In the genomic region with DNA sequence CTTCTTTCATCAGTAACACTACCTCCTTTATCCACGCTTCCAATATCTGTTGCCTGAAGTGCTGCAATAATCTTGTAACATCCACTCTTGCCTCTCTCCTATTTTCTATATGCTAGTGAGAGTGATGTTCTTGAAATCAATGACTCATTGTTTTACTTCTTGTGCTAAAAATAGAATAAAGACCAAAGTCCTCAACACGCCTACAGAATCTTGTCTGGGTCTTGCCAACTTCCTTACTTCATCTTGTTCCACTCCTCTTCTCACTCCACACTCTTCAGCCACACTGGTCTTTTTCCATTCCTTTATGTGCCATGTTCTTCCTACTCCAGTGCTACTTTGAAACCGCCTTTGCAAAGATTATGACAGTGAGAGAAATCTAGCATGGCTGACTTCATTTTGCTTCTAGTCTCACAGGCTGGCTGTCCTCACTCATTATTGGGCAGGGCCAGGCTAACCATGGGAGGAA, we compare ENCODE assay signal across 11 cellular contexts.
DNase-seq lines count a peak whose midpoint lies in the region; ATAC-seq and TF ChIP-seq lines count a peak whose summit lies in the region.
"Had no signal": no experiment of that assay in that cellular context is flagged by ENCODE, and none has a peak within 500 bp of the region (broad histone marks: within the 10 kb centered on the region; RNA-seq: fewer than 3 reads in every experiment).

No MANE protein-coding gene starts in this region.

- H3K27me3 ChIP-seq in breast epithelium (no peaks in the 10 kb centered on the region), mammary epithelial cell (ENCODE audit: insufficient read depth, low read length) (no peaks in the 10 kb centered on the region), spleen (replicated peaks in 1 of 7) (no peaks in the 10 kb centered on the region)
- H3K27me3 ChIP-seq: BLaER1 had no signal

- no peaks in the 10 kb centered on the region for H4K20me1 ChIP-seq in mammary epithelial cell (ENCODE audit: insufficient read depth, low read length)
- H4K20me1 ChIP-seq: BLaER1 had no signal

- in situ Hi-C loops in mammary epithelial cell (cut with MboI; ENCODE audit: low sequenced_read_pairs in 2 of 2) = no loop called here

- DNase-seq in MCF 10A (ENCODE audit: unreplicated experiment) (peak; percentile 74), breast epithelium (ENCODE audit: low spot score in 2 of 2) (no peak), mammary epithelial cell (peak; percentile 65), superior temporal gyrus (ENCODE audit: extremely low spot score) (peak; percentile 63), chondrocyte (ENCODE audit: low spot score) (no peak), spleen (no peak)

- no peak for TF ChIP-seq CTCF in MCF 10A (IDR thresholded peaks at IDR 0.05; ENCODE audit: unreplicated experiment)
- TF ChIP-seq CTCF in breast epithelium (IDR thresholded peaks at IDR 0.05) = no peak
- no peak for TF ChIP-seq CTCF in mammary epithelial cell (conservative IDR thresholded peaks at IDR 0.05 in 1 of 2, IDR thresholded peaks at IDR 0.05 in 1 of 2; ENCODE audit: extremely low read depth in 1 of 2, insufficient read depth in 1 of 2, low read depth in 1 of 2, low read length in 2 of 2)
- TF ChIP-seq CTCF in chondrocyte (IDR thresholded peaks at IDR 0.05) = no peak
- no peak for TF ChIP-seq CTCF in spleen (IDR thresholded peaks at IDR 0.05 in 8 of 11, conservative IDR thresholded peaks at IDR 0.05 in 3 of 11)

- POLR2A ChIA-PET in MCF 10A (lab: Yijun Ruan, JAX) = no interaction called here

- H3K36me3 ChIP-seq in breast epithelium (no peaks in the 10 kb centered on the region), mammary epithelial cell (ENCODE audit: insufficient read depth, low read length) (no peaks in the 10 kb centered on the region), spleen (no peaks in the 10 kb centered on the region)
- H3K36me3 ChIP-seq: BLaER1 had no signal

- ATAC-seq in HG03442 (IDR thresholded peaks at IDR 0.05; ENCODE audit: unreplicated experiment) (peak; percentile 77), GM19395 (IDR thresholded peaks at IDR 0.05; ENCODE audit: unreplicated experiment) (no peak)

- dilution Hi-C loops in mammary epithelial cell (cut with HindIII; ENCODE audit: low sequenced_read_pairs) = no loop called here

- H3K4me3 ChIP-seq in breast epithelium (no peak overlapping the region), mammary epithelial cell (replicated peaks in 1 of 3; ENCODE audit: insufficient read depth in 1 of 3, low read depth in 2 of 3, low read length in 3 of 3) (no peak overlapping the region), spleen (no peak overlapping the region)
- H3K4me3 ChIP-seq: BLaER1 had no signal

- H3K9me3 Mint-ChIP-seq in MCF 10A (ENCODE audit: unreplicated experiment) (no peaks in the 10 kb centered on the region), chondrocyte (ENCODE audit: low read depth) (no peaks in the 10 kb centered on the region)
- H3K9me3 Mint-ChIP-seq: activated naive CD4-positive, alpha-beta T cell treated with anti-CD3 and anti-CD28 coated beads, Interleukin-2, amount 50 U/mL, for 24 hours; neural crest cell had no signal

- no peaks in the 10 kb centered on the region for H3K27me3 Mint-ChIP-seq in MCF 10A (ENCODE audit: insufficient read depth, unreplicated experiment)
- no peaks in the 10 kb centered on the region for H3K27me3 Mint-ChIP-seq in chondrocyte (ENCODE audit: low read depth)
- H3K27me3 Mint-ChIP-seq: activated naive CD4-positive, alpha-beta T cell treated with anti-CD3 and anti-CD28 coated beads, Interleukin-2, amount 50 U/mL, for 24 hours had no signal

- no peak for TF ChIP-seq POLR2A in breast epithelium (IDR thresholded peaks at IDR 0.05)
- TF ChIP-seq POLR2A in spleen (IDR thresholded peaks at IDR 0.05) = no peak

- H3K4me1 Mint-ChIP-seq in MCF 10A (ENCODE audit: insufficient read depth, unreplicated experiment) (peaks cover 8% of the 10 kb centered on the region), chondrocyte (ENCODE audit: low read depth) (peaks cover 15% of the 10 kb centered on the region)
- H3K4me1 Mint-ChIP-seq: activated naive CD4-positive, alpha-beta T cell treated with anti-CD3 and anti-CD28 coated beads, Interleukin-2, amount 50 U/mL, for 24 hours had no signal

- no peaks in the 10 kb centered on the region for H3K36me3 Mint-ChIP-seq in MCF 10A (ENCODE audit: insufficient read depth, unreplicated experiment)
- no peaks in the 10 kb centered on the region for H3K36me3 Mint-ChIP-seq in chondrocyte (ENCODE audit: low read depth)
- H3K36me3 Mint-ChIP-seq: activated naive CD4-positive, alpha-beta T cell treated with anti-CD3 and anti-CD28 coated beads, Interleukin-2, amount 50 U/mL, for 24 hours had no signal

- no TSS peak for BruUV-seq in MCF 10A (replicated peaks; lab: Mats Ljungman, UMichigan)
- BruUV-seq in mammary epithelial cell (replicated peaks; lab: Mats Ljungman, UMichigan) = no TSS peak

- no peaks in the 10 kb centered on the region for H3K4me1 ChIP-seq in breast epithelium
- H3K4me1 ChIP-seq in mammary epithelial cell (ENCODE audit: insufficient read depth, low read length) = peaks cover 38% of the 10 kb centered on the region
- H3K4me1 ChIP-seq in spleen = peaks cover 0 to 37% (median 28%) of the 10 kb centered on the region in 6 donors
- H3K4me1 ChIP-seq: BLaER1 had no signal

- H3K9ac ChIP-seq in mammary epithelial cell (ENCODE audit: insufficient read depth, low read length) = no peak overlapping the region
- H3K9ac ChIP-seq: BLaER1 had no signal

- H3K4me2 ChIP-seq in mammary epithelial cell (ENCODE audit: insufficient read depth, low read depth, low read length) = no peak overlapping the region
- H3K4me2 ChIP-seq: BLaER1 had no signal

- CTCF ChIA-PET in MCF 10A (lab: Yijun Ruan, JAX) (no interaction called here), mammary epithelial cell (lab: Charles Lee; ENCODE audit: low non-redundant PET) (no interaction called here)

- H2AFZ ChIP-seq in mammary epithelial cell (ENCODE audit: low read depth, low read length) = no peak overlapping the region

- H3K79me2 ChIP-seq in mammary epithelial cell (ENCODE audit: insufficient read depth, low read length) = no peaks in the 10 kb centered on the region

- H3K9me3 ChIP-seq in breast epithelium = no peaks in the 10 kb centered on the region
- H3K9me3 ChIP-seq in mammary epithelial cell (replicated peaks; ENCODE audit: insufficient read depth, low read length) = peaks cover 6% of the 10 kb centered on the region
- H3K9me3 ChIP-seq in spleen = peaks cover 0 to 6% (median 0%) of the 10 kb centered on the region in 8 donors

- H3K27ac ChIP-seq in breast epithelium (no peak overlapping the region), mammary epithelial cell (ENCODE audit: insufficient read depth, low read depth, low read length) (peak overlapping the region; percentile 6), spleen (no peak overlapping the region)
- H3K27ac ChIP-seq: BLaER1 had no signal

- WGBS in mammary epithelial cell (ENCODE audit: low coverage, missing lambda C conversion rate) = 43% methylated on average over 3 of the region's 3 CpGs
- 63 to 71% (median 65%) methylated on average over 3 of the region's 3 CpGs for WGBS in spleen, 5 donors

- intact Hi-C loops in MCF 10A (cut with micrococcal nuclease) (loop anchor here (5.0 kb wide), 1 partner anchor 66 kb away; no protein-coding TSS in a partner anchor), breast epithelium (cut with DNase I; ENCODE audit: low total_unique reads) (no loop called here), mammary epithelial cell (cut with micrococcal nuclease) (no loop called here), spleen (cut with DNase I; ENCODE audit: low total_unique reads) (no loop called here)

- H3K4me3 Mint-ChIP-seq in MCF 10A (ENCODE audit: unreplicated experiment) (no peak overlapping the region), chondrocyte (ENCODE audit: unreplicated experiment) (no peak overlapping the region)
- H3K4me3 Mint-ChIP-seq: activated naive CD4-positive, alpha-beta T cell treated with anti-CD3 and anti-CD28 coated beads, Interleukin-2, amount 50 U/mL, for 24 hours; neural crest cell had no signal

- no peak overlapping the region for H3K27ac Mint-ChIP-seq in MCF 10A (ENCODE audit: low read depth, unreplicated experiment)
- no peak overlapping the region for H3K27ac Mint-ChIP-seq in chondrocyte (ENCODE audit: unreplicated experiment)
- H3K27ac Mint-ChIP-seq: activated naive CD4-positive, alpha-beta T cell treated with anti-CD3 and anti-CD28 coated beads, Interleukin-2, amount 50 U/mL, for 24 hours had no signal

Comparison
In these comparisons a context has a peak if more than half of its experiments do, and no peak if none do; other contexts are left out.
1. DNase-seq: peak in MCF 10A (single experiment), mammary epithelial cell (single experiment) and superior temporal gyrus (single experiment); none in breast epithelium (0 of 2), chondrocyte (single experiment) and spleen (single experiment).